Comparison of ENCODE assay signal across 27 cellular contexts in genomic region chr4:72887152-72887551, GRCh38.
"Had no signal": no experiment of that assay in that cellular context is flagged by ENCODE, and none has a peak within 500 bp of the region (broad histone marks: within the 10 kb centered on the region; RNA-seq: fewer than 3 reads in every experiment).

No MANE protein-coding gene starts in this region.

- H3K27ac Mint-ChIP-seq: activated CD4-positive, alpha-beta memory T cell treated with anti-CD3 and anti-CD28 coated beads, Interleukin-2, amount 10 ng/mL, durations not matched to agents 7 days and 5 days; activated T-cell treated with anti-CD3 and anti-CD28 coated beads, Interleukin-2, amount 50 U/mL, for 24 hours; effector memory CD8-positive, alpha-beta T cell; nephron had no signal

- H3K4me1 Mint-ChIP-seq: activated CD4-positive, alpha-beta memory T cell treated with anti-CD3 and anti-CD28 coated beads, Interleukin-2, amount 10 ng/mL, durations not matched to agents 7 days and 5 days had no signal

- H3K4me1 ChIP-seq: foreskin keratinocyte, heart left ventricle, left ventricle myocardium inferior, psoas muscle, suprapubic skin had no signal

- H3K27me3 ChIP-seq: foreskin keratinocyte, heart left ventricle, ovary, suprapubic skin, tibial artery had no signal

- H3K4me3 Mint-ChIP-seq: activated CD4-positive, alpha-beta memory T cell treated with anti-CD3 and anti-CD28 coated beads, Interleukin-2, amount 10 ng/mL, durations not matched to agents 7 days and 5 days; activated T-cell treated with anti-CD3 and anti-CD28 coated beads, Interleukin-2, amount 50 U/mL, for 24 hours; effector memory CD8-positive, alpha-beta T cell; nephron had no signal

- H3K9me3 ChIP-seq: ovary, psoas muscle, suprapubic skin, tibial artery had no signal

- H3K4me3 ChIP-seq: heart left ventricle, left ventricle myocardium inferior, ovary, psoas muscle, suprapubic skin, tibial artery had no signal

- H3K36me3 ChIP-seq: heart left ventricle, left ventricle myocardium inferior, ovary, suprapubic skin, tibial artery had no signal

- H3K27ac ChIP-seq: foreskin keratinocyte, heart left ventricle, left ventricle myocardium inferior, ovary, psoas muscle, suprapubic skin, tibial artery, VCaP had no signal

- DNase-seq: activated CD4-positive, alpha-beta memory T cell treated with anti-CD3 and anti-CD28 coated beads, Interleukin-2, amount 10 ng/mL, durations not matched to agents 7 days and 5 days; activated CD4-positive, alpha-beta T cell treated with anti-CD3 and anti-CD28 coated beads for 48 hours; activated CD8-positive, alpha-beta memory T cell treated with anti-CD3 and anti-CD28 coated beads, Interleukin-2, amount 50 U/mL, for 48 hours; activated gamma-delta T cell; activated naive CD4-positive, alpha-beta T cell treated with anti-CD3 and anti-CD28 coated beads, Interleukin-2, amount 50 U/mL, for 16 hours; activated T-cell treated with anti-CD3 and anti-CD28 coated beads, Interleukin-2, amount 50 U/mL, for 24 hours; amniotic stem cell; caudate nucleus; cortex of kidney; effector memory CD8-positive, alpha-beta T cell; heart left ventricle; left ventricle myocardium inferior; ovary; psoas muscle; stimulated activated CD4-positive, alpha-beta T cell treated with anti-CD3 and anti-CD28 coated beads, Interleukin-15, amount 100 ng/mL, for 24 hours; stimulated activated CD4-positive, alpha-beta T cell treated with anti-CD3 and anti-CD28 coated beads, Interleukin-2, amount 100 ng/mL, for 24 hours; stimulated activated naive CD4-positive, alpha-beta T cell; tibial artery had no signal

- H3K9me3 Mint-ChIP-seq: activated CD4-positive, alpha-beta memory T cell treated with anti-CD3 and anti-CD28 coated beads, Interleukin-2, amount 10 ng/mL, durations not matched to agents 7 days and 5 days; activated T-cell treated with anti-CD3 and anti-CD28 coated beads, Interleukin-2, amount 50 U/mL, for 24 hours had no signal

- FAIRE-seq: astrocyte, endothelial cell of umbilical vein, islet of Langerhans had no signal

- ATAC-seq: activated CD4-positive, CD25-positive, alpha-beta regulatory T cell treated with anti-CD3 and anti-CD28 coated beads, Interleukin-2, amount 50 U/mL, for 24 hours; effector memory CD8-positive, alpha-beta T cell; esophagus mucosa; foreskin keratinocyte; heart left ventricle; psoas muscle had no signal
